1 cellular context compared by ENCODE assay signal in genomic region chr12:109131522-109132050, GRCh38.
TF ChIP-seq lines count a peak whose summit lies in the region.

No MANE protein-coding gene starts in this region.

TF ChIP-seq in H1, 55 proteins besides CTCF, POLR2A, EP300 and RAD21 (continued from another document):
- TF ChIP-seq RNF2 (IDR thresholded peaks at IDR 0.05; ENCODE audit: borderline replicate concordance, low read depth, low read length, missing control alignments, poor library complexity, severe bottlenecking), result no peak
- TF ChIP-seq EGR1 (IDR thresholded peaks at IDR 0.05; ENCODE audit: borderline replicate concordance, low read depth, low read length), result no peak
- TF ChIP-seq BRCA1 (IDR thresholded peaks at IDR 0.05; ENCODE audit: low read depth, low read length), result no peak
- no peak for TF ChIP-seq FOSL1 (IDR thresholded peaks at IDR 0.05; ENCODE audit: insufficient read depth, low read depth, low read length)
- no peak for TF ChIP-seq RXRA (IDR thresholded peaks at IDR 0.05; ENCODE audit: insufficient read depth, low read depth, low read length)
- no peak for TF ChIP-seq POLR2AphosphoS5 (IDR thresholded peaks at IDR 0.05; ENCODE audit: low read depth, low read length)
- no peak for TF ChIP-seq CHD1 (IDR thresholded peaks at IDR 0.05; ENCODE audit: low read depth, low read length)
- TF ChIP-seq TCF12 (IDR thresholded peaks at IDR 0.05; ENCODE audit: low read depth, low read length), result no peak
- no peak for TF ChIP-seq NANOG (IDR thresholded peaks at IDR 0.05; ENCODE audit: insufficient read depth, low read depth, low read length, poor library complexity, severe bottlenecking)
- no peak for TF ChIP-seq GABPA (IDR thresholded peaks at IDR 0.05; ENCODE audit: borderline replicate concordance, insufficient read depth, low read length)
- no peak for TF ChIP-seq BACH1 (IDR thresholded peaks at IDR 0.05; ENCODE audit: low read length)
- TF ChIP-seq SP4 (IDR thresholded peaks at IDR 0.05; ENCODE audit: low read length), result no peak
- TF ChIP-seq PHF8 (conservative IDR thresholded peaks at IDR 0.05; ENCODE audit: low read depth, low read length), result no peak
- TF ChIP-seq KDM1A (IDR thresholded peaks at IDR 0.05; ENCODE audit: borderline replicate concordance, low read length), result no peak
- TF ChIP-seq CHD2 (IDR thresholded peaks at IDR 0.05; ENCODE audit: low read length), result no peak
- TF ChIP-seq, protein P1, sequence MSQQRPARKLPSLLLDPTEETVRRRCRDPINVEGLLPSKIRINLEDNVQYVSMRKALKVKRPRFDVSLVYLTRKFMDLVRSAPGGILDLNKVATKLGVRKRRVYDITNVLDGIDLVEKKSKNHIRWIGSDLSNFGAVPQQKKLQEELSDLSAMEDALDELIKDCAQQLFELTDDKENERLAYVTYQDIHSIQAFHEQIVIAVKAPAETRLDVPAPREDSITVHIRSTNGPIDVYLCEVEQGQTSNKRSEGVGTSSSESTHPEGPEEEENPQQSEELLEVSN (IDR thresholded peaks at IDR 0.05), result no peak
- TF ChIP-seq, protein P2, sequence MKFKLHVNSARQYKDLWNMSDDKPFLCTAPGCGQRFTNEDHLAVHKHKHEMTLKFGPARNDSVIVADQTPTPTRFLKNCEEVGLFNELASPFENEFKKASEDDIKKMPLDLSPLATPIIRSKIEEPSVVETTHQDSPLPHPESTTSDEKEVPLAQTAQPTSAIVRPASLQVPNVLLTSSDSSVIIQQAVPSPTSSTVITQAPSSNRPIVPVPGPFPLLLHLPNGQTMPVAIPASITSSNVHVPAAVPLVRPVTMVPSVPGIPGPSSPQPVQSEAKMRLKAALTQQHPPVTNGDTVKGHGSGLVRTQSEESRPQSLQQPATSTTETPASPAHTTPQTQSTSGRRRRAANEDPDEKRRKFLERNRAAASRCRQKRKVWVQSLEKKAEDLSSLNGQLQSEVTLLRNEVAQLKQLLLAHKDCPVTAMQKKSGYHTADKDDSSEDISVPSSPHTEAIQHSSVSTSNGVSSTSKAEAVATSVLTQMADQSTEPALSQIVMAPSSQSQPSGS (IDR thresholded peaks at IDR 0.05; ENCODE audit: low read length), result no peak
- no peak for TF ChIP-seq BCL11A (IDR thresholded peaks at IDR 0.05; ENCODE audit: low read depth in 2 of 2, low read length in 2 of 2)
- TF ChIP-seq SAP30 (IDR thresholded peaks at IDR 0.05; ENCODE audit: insufficient read depth, insufficient replicate concordance, low read length), result no peak
